17 cellular contexts compared by ENCODE assay signal in the genomic region with DNA sequence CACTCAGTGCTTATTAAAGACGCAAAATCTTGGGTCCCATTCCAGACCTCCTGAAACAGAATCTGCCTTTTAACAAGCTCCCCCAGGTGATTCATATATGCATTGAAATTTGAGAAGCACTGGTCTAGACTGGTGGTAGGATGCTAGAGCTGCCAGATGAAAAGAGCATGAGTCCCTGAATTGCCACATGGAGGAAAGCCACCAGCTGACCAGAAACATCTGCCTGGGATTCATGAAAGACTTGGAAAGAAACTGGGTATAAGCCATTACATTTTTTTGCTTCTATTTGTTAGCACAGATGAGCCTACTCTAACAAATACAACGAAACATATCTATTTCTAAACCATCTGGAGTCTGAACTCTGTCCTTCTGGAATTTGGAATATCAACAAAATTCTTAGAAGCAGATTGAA.
DNase-seq lines count a peak whose midpoint lies in the region; ATAC-seq, FAIRE-seq and TF ChIP-seq lines count a peak whose summit lies in the region.
"Had no signal": no experiment of that assay in that cellular context is flagged by ENCODE, and none has a peak within 500 bp of the region (broad histone marks: within the 10 kb centered on the region; RNA-seq: fewer than 3 reads in every experiment).

No MANE protein-coding gene starts in this region.

- no peak for ATAC-seq in HepG2
- ATAC-seq: stimulated activated memory B cell treated with anti-CD40 and anti-IgM and Interleukin-4, amounts not matched to agents 10 μg/mL and 1 μg/mL and 100 μg/mL, for 72 hours had no signal

- no peak for TF ChIP-seq CTCF in liver (IDR thresholded peaks at IDR 0.05; ENCODE audit: low read depth, low read length, missing input control)
- no peak for TF ChIP-seq CTCF in HepG2 (CRISPR knock-in tag; IDR thresholded peaks at IDR 0.05)

- no peak overlapping the region for H2AFZ ChIP-seq in HepG2 (ENCODE audit: low read length)

- H3K4me1 ChIP-seq in liver (ENCODE audit: control insufficient read depth in 4 of 4, insufficient read depth in 4 of 4, low read length in 3 of 4) (peaks cover 0 to 6% (median 1%) of the 10 kb centered on the region in 4 donors), HepG2 (ENCODE audit: insufficient read depth, low read length) (no peaks in the 10 kb centered on the region)

- H3K27ac ChIP-seq in liver (ENCODE audit: low read depth in 1 of 2, low read length in 2 of 2) (no peak overlapping the region), HepG2 (ENCODE audit: extremely low read length, insufficient read depth, low read length) (no peak overlapping the region)

- POLR2A ChIA-PET in HepG2 (lab: Yijun Ruan, JAX), result no interaction called here

- TF ChIP-seq EP300 in HepG2 (IDR thresholded peaks at IDR 0.05; ENCODE audit: low read depth in 2 of 2, low read length in 2 of 2), result no peak
- TF ChIP-seq EP300 in HepG2 (CRISPR knock-in tag; IDR thresholded peaks at IDR 0.05; ENCODE audit: borderline replicate concordance), result no peak

- no peaks in the 10 kb centered on the region for H3K79me2 ChIP-seq in HepG2 (ENCODE audit: insufficient read depth, low read length)

- no peak overlapping the region for H3K4me2 ChIP-seq in HepG2 (ENCODE audit: low read depth, low read length)

- H3K9me3 ChIP-seq in liver (ENCODE audit: control insufficient read depth in 4 of 4, low read length in 3 of 4), result no peaks in the 10 kb centered on the region
- H3K9me3 ChIP-seq in HepG2 (ENCODE audit: low read length), result no peaks in the 10 kb centered on the region

- 49% methylated on average over 2 of the region's 2 CpGs for WGBS in liver
- 16% methylated on average over 2 of the region's 2 CpGs for WGBS in HepG2 (ENCODE audit: low lambda C conversion rate)

- no peak overlapping the region for H3K9ac ChIP-seq in liver (ENCODE audit: low read depth in 1 of 2, low read length in 2 of 2)
- H3K9ac ChIP-seq in HepG2 (ENCODE audit: insufficient read depth, low read depth, low read length), result no peak overlapping the region

- TF ChIP-seq RAD21 in liver (IDR thresholded peaks at IDR 0.05) (no peak), HepG2 (CRISPR knock-in tag; IDR thresholded peaks at IDR 0.05) (no peak)

- DNase-seq in HepG2 (ENCODE audit: low spot score) (no peak), SW480 (ENCODE audit: low spot score) (peak; percentile 25), fibroblast of peridontal ligament (ENCODE audit: extremely low read depth) (peak; percentile 100), urothelium cell line (ENCODE audit: low spot score) (peak; percentile 9), head of caudate nucleus (no peak), HK-2 (ENCODE audit: unreplicated experiment) (no peak), GM19239 (ENCODE audit: insufficient read length, low spot score) (no peak)
- DNase-seq: activated CD4-positive, alpha-beta memory T cell treated with anti-CD3 and anti-CD28 coated beads, Interleukin-2, amount 10 ng/mL, durations not matched to agents 7 days and 5 days; activated naive CD4-positive, alpha-beta T cell treated with Interleukin-2 at 50 U/mL for 16 hours; KG1; NCI-H1930; posterior cingulate gyrus; stimulated activated CD4-positive, alpha-beta T cell treated with anti-CD3 and anti-CD28 coated beads, Interleukin-2, amount 100 ng/mL, for 48 hours; T-helper 9 cell had no signal

- in situ Hi-C loops in HepG2 (cut with HindIII; ENCODE audit: extremely low pct_ligation_motif_present, low pct_unique_long_range_greater_than_20kb), result no loop called here

- H3K27me3 ChIP-seq in liver (ENCODE audit: control insufficient read depth in 4 of 4, insufficient read depth in 4 of 4, low read length in 3 of 4) (no peaks in the 10 kb centered on the region), HepG2 (ENCODE audit: control insufficient read depth in 1 of 2, insufficient read depth in 2 of 2, low read length in 2 of 2) (no peaks in the 10 kb centered on the region)

- H4K20me1 ChIP-seq in HepG2 (ENCODE audit: insufficient read depth, low read length), result no peaks in the 10 kb centered on the region

- FAIRE-seq in HepG2 (lab: Jason Lieb, UNC), result no peak
- no peak for FAIRE-seq in urothelium cell line (lab: Jason Lieb, UNC)
- no peak for FAIRE-seq in GM19239 (lab: Jason Lieb, UNC)

- no peak for TF ChIP-seq POLR2A in HepG2 (IDR thresholded peaks at IDR 0.05; ENCODE audit: insufficient read depth in 1 of 2, low read depth in 2 of 2, low read length in 2 of 2)

- no peaks in the 10 kb centered on the region for H3K36me3 ChIP-seq in liver (ENCODE audit: control insufficient read depth in 4 of 4, insufficient read depth in 3 of 4, low read depth in 1 of 4, low read length in 3 of 4)
- no peaks in the 10 kb centered on the region for H3K36me3 ChIP-seq in HepG2 (replicated peaks in 1 of 2; ENCODE audit: control insufficient read depth in 1 of 2, insufficient read depth in 2 of 2, low read length in 2 of 2)

- no TSS peak for BruUV-seq in HepG2 (replicated peaks; lab: Mats Ljungman, UMichigan)

- CTCF ChIA-PET in HepG2 (lab: Yijun Ruan, JAX; ENCODE audit: low intra/inter-chr PET ratio, low total read pairs), result no interaction called here

- intact Hi-C loops in HepG2 (cut with micrococcal nuclease; ENCODE audit: unreplicated experiment), result loop anchor here (5.0 kb wide), 1 partner anchor 205 kb away; no protein-coding TSS in a partner anchor
- intact Hi-C loops in head of caudate nucleus (cut with DNase I), result no loop called here

- H3K4me3 ChIP-seq in liver (ENCODE audit: low read depth in 1 of 3, low read length in 3 of 3), result no peak overlapping the region
- H3K4me3 ChIP-seq in HepG2 (replicated peaks in 1 of 3; ENCODE audit: insufficient read depth in 1 of 3, low read depth in 2 of 3, low read length in 3 of 3), result no peak overlapping the region
- H3K4me3 ChIP-seq: lung had no signal

TF ChIP-seq in liver, 16 proteins besides CTCF, POLR2A, EP300 and RAD21:
- TF ChIP-seq NR2F2 (IDR thresholded peaks at IDR 0.05) (peak; percentile 65), FOXA2 (IDR thresholded peaks at IDR 0.05) (no peak), HNF4A (conservative IDR thresholded peaks at IDR 0.05) (peak in 1 of 2 donors; percentile 58)

TF ChIP-seq in HepG2, 621 proteins besides CTCF, POLR2A, EP300 and RAD21:
- no peak for TF ChIP-seq HMGA1 (CRISPR knock-in tag; conservative IDR thresholded peaks at IDR 0.05)
- no peak for TF ChIP-seq MXI1 (IDR thresholded peaks at IDR 0.05; ENCODE audit: borderline replicate concordance, low read depth, low read length)
- no peak for TF ChIP-seq NCOA2 (CRISPR knock-in tag; IDR thresholded peaks at IDR 0.05)

Comparison
In these comparisons a context has a peak if more than half of its experiments do, and no peak if none do; other contexts are left out.
1. DNase-seq: peak in SW480 (single experiment), fibroblast of peridontal ligament (single experiment) and urothelium cell line (single experiment); none in HepG2 (single experiment), head of caudate nucleus (0 of 42), HK-2 (single experiment) and GM19239 (single experiment).